Comparison of ENCODE assay signal across 16 cellular contexts in genomic region chr6:167962717-167963116, GRCh38. TPM values are rescaled to one million over a fixed set of nuclear protein-coding genes. Genes with fewer than 3 reads are reported as not detected.
"Had no signal": no experiment of that assay in that cellular context is flagged by ENCODE, and none has a peak within 500 bp of the region (broad histone marks: within the 10 kb centered on the region; RNA-seq: fewer than 3 reads in every experiment).

No MANE protein-coding gene starts in this region.

- H3K4me3 Mint-ChIP-seq: activated naive CD4-positive, alpha-beta T cell treated with anti-CD3 and anti-CD28 coated beads for 36 hours; activated T-helper 17 cell treated with anti-CD3 and anti-CD28 coated beads, Interleukin-2, amount 50 U/mL, for 72 hours; naive B cell had no signal

- H3K4me1 Mint-ChIP-seq: activated T-helper 17 cell treated with anti-CD3 and anti-CD28 coated beads, Interleukin-2, amount 50 U/mL, for 72 hours; naive B cell had no signal

- DNase-seq: activated CD4-positive, alpha-beta T cell treated with anti-CD3 and anti-CD28 coated beads for 48 hours; activated naive CD4-positive, alpha-beta T cell treated with anti-CD3 and anti-CD28 coated beads for 36 hours; caudate nucleus; effector CD4-positive, alpha-beta T cell; hippocampal formation; naive B cell; retina; small intestine; stomach had no signal

- H3K27me3 ChIP-seq: gastroesophageal sphincter, stomach had no signal

- H3K9me3 Mint-ChIP-seq: activated naive CD4-positive, alpha-beta T cell treated with anti-CD3 and anti-CD28 coated beads for 36 hours; activated T-helper 17 cell treated with anti-CD3 and anti-CD28 coated beads, Interleukin-2, amount 50 U/mL, for 72 hours had no signal

- H3K9me3 ChIP-seq: gastroesophageal sphincter, stomach, thoracic aorta had no signal

- H3K27me3 Mint-ChIP-seq: activated T-helper 17 cell treated with anti-CD3 and anti-CD28 coated beads, Interleukin-2, amount 50 U/mL, for 72 hours; naive B cell had no signal

- H3K27ac ChIP-seq: coronary artery, gastroesophageal sphincter, thoracic aorta had no signal

- H3K27ac Mint-ChIP-seq: activated naive CD4-positive, alpha-beta T cell treated with anti-CD3 and anti-CD28 coated beads for 36 hours; activated T-helper 17 cell treated with anti-CD3 and anti-CD28 coated beads, Interleukin-2, amount 50 U/mL, for 72 hours had no signal

- H3K4me3 ChIP-seq: coronary artery, gastroesophageal sphincter, stomach, thoracic aorta had no signal

- FAIRE-seq: small intestine, urothelium cell line had no signal

- ATAC-seq: activated T-helper 17 cell treated with anti-CD3 and anti-CD28 coated beads, Interleukin-2, amount 50 U/mL, for 72 hours; gastroesophageal sphincter had no signal

RNA-seq across cellular contexts. Expression of gene KIF25, which starts 34.8 kb away (rescaled TPM):
- total RNA-seq: activated naive CD4-positive, alpha-beta T cell treated with anti-CD3 and anti-CD28 coated beads for 36 hours; lung microvascular endothelial cell; thoracic aorta had no signal
- polyA plus RNA-seq: fibroblast of lung had no signal
